Comparison of ENCODE assay signal across 8 cellular contexts in genomic region chr2:167292430-167293171, GRCh38. TPM values are rescaled to one million over a fixed set of nuclear protein-coding genes. Genes with fewer than 3 reads are reported as not detected.
DNase-seq lines count a peak whose midpoint lies in the region; ATAC-seq and TF ChIP-seq lines count a peak whose summit lies in the region.

Gene B3GALT1, plus strand, starts transcription at chr2:167293001.

- no peaks in the 10 kb centered on the region for H3K9me3 ChIP-seq in BE2C

- H3K4me3 ChIP-seq in BE2C (ENCODE audit: low read depth, low read length): peak within 1 kb of the TSS; percentile 60

- no peaks in the 10 kb centered on the region for H3K36me3 ChIP-seq in BE2C

- peaks cover 20% of the 10 kb centered on the region for H3K27me3 ChIP-seq in BE2C

- peak; percentile 99 for ATAC-seq in GM19025 (IDR thresholded peaks at IDR 0.05; ENCODE audit: low read depth, unreplicated experiment)
- ATAC-seq in HG03135 (IDR thresholded peaks at IDR 0.05; ENCODE audit: unreplicated experiment): peak; percentile 100

- H3K4me1 ChIP-seq in BE2C: no peaks in the 10 kb centered on the region

- peak; percentile 20; the same call in 1 of the 2 replicates for TF ChIP-seq CTCF in BE2C (IDR thresholded peaks at IDR 0.05; ENCODE audit: low read depth, low read length)

- DNase-seq in BE2C (peak; percentile 84), NCI-H2171 (lab: John Stamatoyannopoulos, UW) (peak; percentile 91), dermis blood vessel endothelial cell (peak; percentile 89), left kidney (ENCODE audit: low read depth, low spot score) (peak; percentile 98)
- DNase-seq in activated CD4-positive, alpha-beta T cell treated with anti-CD3 and anti-CD28 coated beads for 4 hours: peak; percentile 4 to 14
- peak; percentile 41 to 63 for DNase-seq in stimulated activated CD4-positive, alpha-beta T cell treated with anti-CD3 and anti-CD28 coated beads, Interleukin-15, amount 100 ng/mL, for 48 hours (ENCODE audit: low read depth in 2 of 2)

RNA-seq across cellular contexts. Expression of gene B3GALT1, which starts in this region (rescaled TPM):
- 0.08 TPM for polyA plus RNA-seq in BE2C (2012; ENCODE audit: insufficient read depth, insufficient read length, low read depth)
- not detected in 2 replicates for total RNA-seq in dermis blood vessel endothelial cell

Comparison
In these comparisons a context has a peak if more than half of its experiments do, and no peak if none do; other contexts are left out.
1. Peak in every context shown above with its lines: DNase-seq, ATAC-seq and H3K4me3 ChIP-seq.
2. Peak in DNase-seq in dermis blood vessel endothelial cell; RNA of the gene not detected or under 1 TPM.
3. DNase-seq: peak in every context shown above with its lines; median percentile 98 in left kidney; 91 in NCI-H2171; 89 in dermis blood vessel endothelial cell; 84 in BE2C; 52 in stimulated activated CD4-positive, alpha-beta T cell treated with anti-CD3 and anti-CD28 coated beads, Interleukin-15, amount 100 ng/mL, for 48 hours; 9 in activated CD4-positive, alpha-beta T cell treated with anti-CD3 and anti-CD28 coated beads for 4 hours.